In genomic region chr11:3583476-3583875, GRCh38 we compare ENCODE assay signal across 10 cellular contexts. TPM values are rescaled to one million over a fixed set of nuclear protein-coding genes. Genes with fewer than 3 reads are reported as not detected.
"Had no signal": no experiment of that assay in that cellular context is flagged by ENCODE, and none has a peak within 500 bp of the region (broad histone marks: within the 10 kb centered on the region; RNA-seq: fewer than 3 reads in every experiment).

No MANE protein-coding gene starts in this region.

RNA-seq across cellular contexts. Expression of gene ART5, which starts 58.3 kb away (rescaled TPM):
- total RNA-seq: activated B cell treated with CpG ODN at 0.5 μM for 24 hours; activated naive CD4-positive, alpha-beta T cell treated with anti-CD3 and anti-CD28 coated beads, Interleukin-2, amount 50 U/mL, for 72 hours; activated T-helper 17 cell treated with anti-CD3 and anti-CD28 coated beads, Interleukin-2, amount 50 U/mL, for 72 hours; ascending aorta; dermis blood vessel endothelial cell; natural killer cell treated with Interleukin-12 subunit alpha and Interleukin-12 subunit beta and Interleukin-15 and Interleukin-18, amount 100 ng/mL, for 72 hours; subcutaneous adipose tissue; urinary bladder had no signal
- polyA plus RNA-seq: esophagus, liver had no signal
